In genomic region chr11:107252429-107253161, GRCh38 we compare ENCODE assay signal across 20 cellular contexts.
A peak's percentile ranks its signal among the peaks of the same experiment; 100 is the strongest.
DNase-seq lines count a peak whose midpoint lies in the region; ATAC-seq and TF ChIP-seq lines count a peak whose summit lies in the region.
"Had no signal": no experiment of that assay in that cellular context is flagged by ENCODE, and none has a peak within 500 bp of the region (broad histone marks: within the 10 kb centered on the region; RNA-seq: fewer than 3 reads in every experiment).

No MANE protein-coding gene starts in this region.

- DNase-seq in mammary epithelial cell (no peak), breast epithelium (ENCODE audit: low spot score in 2 of 2) (no peak), osteocyte (ENCODE audit: extremely low spot score, unreplicated experiment) (no peak), testis (no peak)
- no peak for DNase-seq in activated CD8-positive, alpha-beta memory T cell treated with anti-CD3 and anti-CD28 coated beads for 24 hours
- DNase-seq: 8988T; activated CD8-positive, alpha-beta T cell treated with anti-CD3 and anti-CD28 coated beads for 36 hours; activated naive CD4-positive, alpha-beta T cell treated with Interleukin-2 at 50 U/mL for 16 hours; CD4-positive, alpha-beta memory T cell; gastrocnemius medialis; midbrain; NCI-H1436; NCI-H524; ovary; thyroid gland had no signal

- H3K4me3 ChIP-seq in mammary epithelial cell (replicated peaks in 1 of 3; ENCODE audit: insufficient read depth in 1 of 3, low read depth in 2 of 3, low read length in 3 of 3) (no peak overlapping the region), breast epithelium (no peak overlapping the region), testis (no peak overlapping the region)
- H3K4me3 ChIP-seq: gastrocnemius medialis, ovary, thyroid gland had no signal

- H3K27me3 Mint-ChIP-seq in osteocyte (ENCODE audit: unreplicated experiment), result peaks cover 2% of the 10 kb centered on the region

- no peaks in the 10 kb centered on the region for H3K36me3 Mint-ChIP-seq in osteocyte (ENCODE audit: unreplicated experiment)
- H3K36me3 Mint-ChIP-seq: CD4-positive, alpha-beta memory T cell had no signal

- no peaks in the 10 kb centered on the region for H3K79me2 ChIP-seq in mammary epithelial cell (ENCODE audit: insufficient read depth, low read length)

- no peak overlapping the region for H3K9ac ChIP-seq in mammary epithelial cell (ENCODE audit: insufficient read depth, low read length)

- WGBS in mammary epithelial cell (ENCODE audit: low coverage, missing lambda C conversion rate), result 75% methylated on average over 8 of the region's 8 CpGs
- WGBS in testis, 2 donors, result 81 to 84% methylated on average over 8 of the region's 8 CpGs

- intact Hi-C loops in mammary epithelial cell (cut with micrococcal nuclease) (no loop called here), breast epithelium (cut with DNase I; ENCODE audit: low total_unique reads) (no loop called here), testis (cut with DNase I; ENCODE audit: low total_unique reads) (no loop called here)

- H2AFZ ChIP-seq in mammary epithelial cell (ENCODE audit: low read depth, low read length), result no peak overlapping the region

- TF ChIP-seq CTCF in mammary epithelial cell (conservative IDR thresholded peaks at IDR 0.05 in 1 of 2, IDR thresholded peaks at IDR 0.05 in 1 of 2; ENCODE audit: extremely low read depth in 1 of 2, insufficient read depth in 1 of 2, low read depth in 1 of 2, low read length in 2 of 2), result no peak
- TF ChIP-seq CTCF in breast epithelium (IDR thresholded peaks at IDR 0.05), result no peak
- no peak for TF ChIP-seq CTCF in osteocyte (IDR thresholded peaks at IDR 0.05)
- no peak for TF ChIP-seq CTCF in testis (IDR thresholded peaks at IDR 0.05)

- no peak overlapping the region for H3K4me3 Mint-ChIP-seq in osteocyte (ENCODE audit: unreplicated experiment)
- H3K4me3 Mint-ChIP-seq: activated CD8-positive, alpha-beta T cell treated with anti-CD3 and anti-CD28 coated beads for 36 hours; CD4-positive, alpha-beta memory T cell; T-helper 2 cell treated with Interferon-gamma antibody and Interleukin-4, amounts not matched to agents 5 μg/mL and 100 μg/mL, for 36 hours had no signal

- no peaks in the 10 kb centered on the region for H3K9me3 ChIP-seq in mammary epithelial cell (replicated peaks; ENCODE audit: insufficient read depth, low read length)
- no peaks in the 10 kb centered on the region for H3K9me3 ChIP-seq in breast epithelium
- H3K9me3 ChIP-seq in testis, result no peaks in the 10 kb centered on the region
- H3K9me3 ChIP-seq: gastrocnemius medialis, ovary, thyroid gland had no signal

- H3K4me1 ChIP-seq in mammary epithelial cell (ENCODE audit: insufficient read depth, low read length), result no peaks in the 10 kb centered on the region
- no peaks in the 10 kb centered on the region for H3K4me1 ChIP-seq in breast epithelium
- no peaks in the 10 kb centered on the region for H3K4me1 ChIP-seq in testis
- H3K4me1 ChIP-seq: gastrocnemius medialis, thyroid gland had no signal

- dilution Hi-C loops in mammary epithelial cell (cut with HindIII; ENCODE audit: low sequenced_read_pairs), result no loop called here

- CTCF ChIA-PET in mammary epithelial cell (lab: Charles Lee; ENCODE audit: low non-redundant PET), result no interaction called here

- no peaks in the 10 kb centered on the region for H3K9me3 Mint-ChIP-seq in osteocyte (ENCODE audit: unreplicated experiment)
- H3K9me3 Mint-ChIP-seq: activated CD8-positive, alpha-beta T cell treated with anti-CD3 and anti-CD28 coated beads for 36 hours; T-helper 2 cell treated with Interferon-gamma antibody and Interleukin-4, amounts not matched to agents 5 μg/mL and 100 μg/mL, for 36 hours had no signal

- no peak overlapping the region for H3K4me2 ChIP-seq in mammary epithelial cell (ENCODE audit: insufficient read depth, low read depth, low read length)

- in situ Hi-C loops in mammary epithelial cell (cut with MboI; ENCODE audit: low sequenced_read_pairs in 2 of 2), result no loop called here

- no peaks in the 10 kb centered on the region for H3K4me1 Mint-ChIP-seq in osteocyte (ENCODE audit: unreplicated experiment)
- H3K4me1 Mint-ChIP-seq: CD4-positive, alpha-beta memory T cell had no signal

- H3K36me3 ChIP-seq in mammary epithelial cell (ENCODE audit: insufficient read depth, low read length), result no peaks in the 10 kb centered on the region
- no peaks in the 10 kb centered on the region for H3K36me3 ChIP-seq in breast epithelium
- no peaks in the 10 kb centered on the region for H3K36me3 ChIP-seq in testis (ENCODE audit: low read depth, missing control alignments)
- H3K36me3 ChIP-seq: gastrocnemius medialis, ovary, thyroid gland had no signal

- H3K27ac Mint-ChIP-seq in osteocyte (ENCODE audit: unreplicated experiment), result no peak overlapping the region
- H3K27ac Mint-ChIP-seq: activated CD8-positive, alpha-beta T cell treated with anti-CD3 and anti-CD28 coated beads for 36 hours; CD4-positive, alpha-beta memory T cell; T-helper 2 cell treated with Interferon-gamma antibody and Interleukin-4, amounts not matched to agents 5 μg/mL and 100 μg/mL, for 36 hours had no signal

- BruUV-seq in mammary epithelial cell (replicated peaks; lab: Mats Ljungman, UMichigan), result TSS peak; percentile 80

- no peak for TF ChIP-seq POLR2A in breast epithelium (IDR thresholded peaks at IDR 0.05)
- TF ChIP-seq POLR2A in testis (IDR thresholded peaks at IDR 0.05), result no peak

- H3K27me3 ChIP-seq in mammary epithelial cell (ENCODE audit: insufficient read depth, low read length), result peaks cover 2% of the 10 kb centered on the region
- H3K27me3 ChIP-seq in breast epithelium, result no peaks in the 10 kb centered on the region
- no peaks in the 10 kb centered on the region for H3K27me3 ChIP-seq in testis
- H3K27me3 ChIP-seq: gastrocnemius medialis, ovary, thyroid gland had no signal

- no peaks in the 10 kb centered on the region for H4K20me1 ChIP-seq in mammary epithelial cell (ENCODE audit: insufficient read depth, low read length)

- H3K27ac ChIP-seq in mammary epithelial cell (ENCODE audit: insufficient read depth, low read depth, low read length), result no peak overlapping the region
- H3K27ac ChIP-seq in breast epithelium, result no peak overlapping the region
- no peak overlapping the region for H3K27ac ChIP-seq in testis
- H3K27ac ChIP-seq: gastrocnemius medialis, ovary, thyroid gland had no signal

- ATAC-seq in HG02588 (IDR thresholded peaks at IDR 0.05; ENCODE audit: unreplicated experiment) (peak; percentile 71), HG03354 (IDR thresholded peaks at IDR 0.05; ENCODE audit: poor library complexity, severe bottlenecking, unreplicated experiment) (peak; percentile 96), HG03135 (IDR thresholded peaks at IDR 0.05; ENCODE audit: unreplicated experiment) (no peak)
- ATAC-seq: activated CD8-positive, alpha-beta T cell treated with anti-CD3 and anti-CD28 coated beads for 36 hours; gastrocnemius medialis; Right ventricle myocardium inferior had no signal
